17 cellular contexts compared by ENCODE assay signal in the genomic region with DNA sequence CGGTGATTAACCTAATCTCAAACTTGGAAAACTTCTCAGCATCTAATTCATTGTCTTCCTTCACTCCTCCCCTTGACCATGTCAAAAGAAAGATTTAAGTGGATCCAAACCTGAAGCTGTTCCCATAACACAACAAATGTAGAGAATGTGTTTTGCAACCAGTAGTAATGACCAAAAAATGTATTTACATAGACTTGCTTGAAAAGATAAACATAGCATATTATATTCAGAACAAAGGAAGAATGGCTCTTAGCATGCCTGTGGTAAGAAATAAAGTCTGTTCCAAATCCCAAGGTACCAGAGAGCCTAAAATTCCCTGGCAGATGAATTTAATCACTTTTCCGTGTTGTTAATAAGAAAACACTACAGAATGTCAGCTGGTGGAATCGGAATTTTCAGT. TPM values are rescaled to one million over a fixed set of nuclear protein-coding genes. Genes with fewer than 3 reads are reported as not detected.
A peak's percentile ranks its signal among the peaks of the same experiment; 100 is the strongest.
DNase-seq lines count a peak whose midpoint lies in the region; ATAC-seq and TF ChIP-seq lines count a peak whose summit lies in the region.
"Had no signal": no experiment of that assay in that cellular context is flagged by ENCODE, and none has a peak within 500 bp of the region (broad histone marks: within the 10 kb centered on the region; RNA-seq: fewer than 3 reads in every experiment).

No MANE protein-coding gene starts in this region.

- DNase-seq in AG09319 (ENCODE audit: extremely low read depth, low read depth) (peak; percentile 76), LHCN-M2 (ENCODE audit: low read depth) (peak; percentile 83), epithelial cell of esophagus (ENCODE audit: low read depth) (peak; percentile 59), lung (ENCODE audit: low spot score) (no peak), foreskin melanocyte (no peak), right lobe of liver (no peak), 8988T (no peak)
- DNase-seq: activated CD8-positive, alpha-beta T cell treated with anti-CD3 and anti-CD28 coated beads, Interleukin-2, amount 10 ng/mL, durations not matched to agents 7 days and 5 days; BE2C; DMS53; mesendoderm; MG63; NCI-H2081 treated with DMSO at 0.1 percent for 48 hours; SJCRH30; transverse colon had no signal

- H3K4me3 ChIP-seq in epithelial cell of esophagus (ENCODE audit: low read length) (no peak overlapping the region), lung (no peak overlapping the region), right lobe of liver (no peak overlapping the region)
- H3K4me3 ChIP-seq: MG63, SJCRH30, transverse colon had no signal

- ATAC-seq in lung (ENCODE audit: insufficient read depth, low FRiP score) (peak; percentile 22), HG03469 (IDR thresholded peaks at IDR 0.05; ENCODE audit: unreplicated experiment) (no peak), right lobe of liver (no peak)
- ATAC-seq: activated CD8-positive, alpha-beta T cell treated with anti-CD3 and anti-CD28 coated beads, Interleukin-2, amount 10 ng/mL, durations not matched to agents 7 days and 5 days had no signal

- no peak for TF ChIP-seq POLR2A in right lobe of liver (IDR thresholded peaks at IDR 0.05)

- H3K4me1 ChIP-seq in lung (ENCODE audit: control insufficient read depth in 2 of 2, insufficient read depth in 2 of 2, low read length in 2 of 2) (peaks cover 5 to 6% of the 10 kb centered on the region in 2 donors), right lobe of liver (no peaks in the 10 kb centered on the region)
- H3K4me1 ChIP-seq: BE2C, transverse colon had no signal

- WGBS in lung, 2 donors = 22 to 52% methylated on average over 3 of the region's 3 CpGs
- WGBS in right lobe of liver (ENCODE audit: insufficient coverage, low coverage, low lambda C conversion rate, missing lambda C conversion rate) = 48% methylated on average over 3 of the region's 3 CpGs

- H3K9me3 ChIP-seq in lung (ENCODE audit: control insufficient read depth in 2 of 2, insufficient read depth in 1 of 2, low read length in 1 of 2) (peaks cover 0 to 5% of the 10 kb centered on the region in 2 donors), right lobe of liver (no peaks in the 10 kb centered on the region)
- H3K9me3 ChIP-seq: BE2C, SJCRH30, transverse colon had no signal

- H3K27me3 ChIP-seq in lung (ENCODE audit: control insufficient read depth, insufficient read depth) (no peaks in the 10 kb centered on the region), right lobe of liver (no peaks in the 10 kb centered on the region)
- H3K27me3 ChIP-seq: BE2C, MG63, SJCRH30, transverse colon had no signal

- H3K36me3 ChIP-seq in lung (ENCODE audit: control insufficient read depth in 2 of 2, insufficient read depth in 2 of 2, low read length in 2 of 2) = no peaks in the 10 kb centered on the region
- H3K36me3 ChIP-seq in right lobe of liver = no peaks in the 10 kb centered on the region
- H3K36me3 ChIP-seq: BE2C, MG63, SJCRH30, transverse colon had no signal

- intact Hi-C loops in right lobe of liver (cut with DNase I) = no loop called here

- TF ChIP-seq CTCF in AG09319 (IDR thresholded peaks at IDR 0.05; ENCODE audit: low read depth, low read length) (no peak), epithelial cell of esophagus (IDR thresholded peaks at IDR 0.05; ENCODE audit: insufficient read depth, low read depth, low read length, missing control alignments) (no peak), lung (IDR thresholded peaks at IDR 0.05; ENCODE audit: control extremely low read depth, extremely low read depth) (no peak), right lobe of liver (IDR thresholded peaks at IDR 0.05) (no peak)

- H3K27ac ChIP-seq in lung (ENCODE audit: low read depth in 1 of 2, low read length in 1 of 2) (no peak overlapping the region), right lobe of liver (no peak overlapping the region)
- H3K27ac ChIP-seq: SJCRH30, transverse colon had no signal

RNA-seq across cellular contexts. Expression of gene FMO3, which starts 36.8 kb away (rescaled TPM):
- not detected in 2 replicates for total RNA-seq in LHCN-M2 (2014; rRNA removed)
- polyA plus RNA-seq in LHCN-M2 (2012) = 0.11 TPM
- 1 to 10 TPM; 5.0 to 9.0 TPM for total RNA-seq in lung
- 1 to 10 TPM; 2.0 to 6.7 TPM for polyA plus RNA-seq in lung
- total RNA-seq in right lobe of liver = 100 to 1,000 TPM; 107 to 428 (median 326) TPM
- total RNA-seq: activated CD8-positive, alpha-beta T cell treated with anti-CD3 and anti-CD28 coated beads, Interleukin-2, amount 10 ng/mL, durations not matched to agents 7 days and 5 days; activated T-helper 2 cell treated with anti-CD3 and anti-CD28 coated beads, Interferon-gamma antibody, Interleukin-2, Interleukin-4, amounts not matched to agents 10 μg/mL and 5 μg/mL and 100 μg/mL, durations not matched to agents 14 hours and 24 hours and 36 hours; SJCRH30 had no signal

RNA-seq across cellular contexts. Expression of gene FMO2, which starts 57.6 kb away (rescaled TPM):
- total RNA-seq in LHCN-M2 (2014; rRNA removed) = not detected in 2 replicates
- polyA plus RNA-seq in LHCN-M2 (2012) = not detected
- total RNA-seq in lung = 100 to 1,000 TPM in 1 of 2 donors, 10 to 100 TPM in 1; 44.8 to 165 TPM
- polyA plus RNA-seq in lung = 10 to 100 TPM in 1 of 2 donors, 1 to 10 TPM in 1; 5.2 to 78.2 TPM
- 1 to 10 TPM; 1.0 to 6.8 (median 3.9) TPM for total RNA-seq in right lobe of liver
- total RNA-seq: activated CD8-positive, alpha-beta T cell treated with anti-CD3 and anti-CD28 coated beads, Interleukin-2, amount 10 ng/mL, durations not matched to agents 7 days and 5 days; activated T-helper 2 cell treated with anti-CD3 and anti-CD28 coated beads, Interferon-gamma antibody, Interleukin-2, Interleukin-4, amounts not matched to agents 10 μg/mL and 5 μg/mL and 100 μg/mL, durations not matched to agents 14 hours and 24 hours and 36 hours; SJCRH30 had no signal

Comparison
In these comparisons a context has a peak if more than half of its experiments do, and no peak if none do; other contexts are left out.
1. DNase-seq: peak in AG09319 (single experiment), LHCN-M2 (single experiment) and epithelial cell of esophagus (single experiment); none in lung (single experiment), foreskin melanocyte (single experiment), right lobe of liver (0 of 3) and 8988T (single experiment).
2. RNA of gene FMO3, which starts 36.8 kb away (total RNA-seq): 107 to 428 TPM in right lobe of liver; 5.0 to 9.0 TPM in lung and not detected in LHCN-M2; every median in the first group is over 10 times any median in the second.
3. RNA of gene FMO2, which starts 57.6 kb away (total RNA-seq): 44.8 to 165 TPM in lung; 1.0 to 6.8 TPM in right lobe of liver and not detected in LHCN-M2; every median in the first group is over 4 times any median in the second.